In genomic region chr11:36360833-36361232, GRCh38 we compare ENCODE assay signal across 16 cellular contexts.
A peak's percentile ranks its signal among the peaks of the same experiment; 100 is the strongest.
DNase-seq lines count a peak whose midpoint lies in the region; ATAC-seq and TF ChIP-seq lines count a peak whose summit lies in the region.
"Had no signal": no experiment of that assay in that cellular context is flagged by ENCODE, and none has a peak within 500 bp of the region (broad histone marks: within the 10 kb centered on the region; RNA-seq: fewer than 3 reads in every experiment).

No MANE protein-coding gene starts in this region.

- no peaks in the 10 kb centered on the region for H3K79me2 ChIP-seq in OCI-LY7 (ENCODE audit: insufficient read depth, low read depth, low read length)

- CTCF ChIA-PET in activated CD8-positive, alpha-beta T cell treated with anti-CD3 and anti-CD28 coated beads for 36 hours (lab: Charles Lee), result interaction anchor here (1.8 to 2.2 kb wide), 2 partner anchors 70 to 132 kb away, joined by 4 to 6 read pairs; no protein-coding TSS in a partner anchor
- CTCF ChIA-PET in activated CD8-positive, alpha-beta T cell treated with anti-CD3 and anti-CD28 coated beads, Interleukin-2, amount 10 ng/mL, durations not matched to agents 7 days and 5 days (lab: Charles Lee), result interaction anchor here (0.8 to 2.4 kb wide), 4 partner anchors 8 to 132 kb away, joined by 3 to 13 read pairs (median 4); no protein-coding TSS in a partner anchor
- CTCF ChIA-PET in OCI-LY7 (lab: Charles Lee; ENCODE audit: unreplicated experiment), result no interaction called here

- H3K9me3 Mint-ChIP-seq in activated CD8-positive, alpha-beta T cell treated with anti-CD3 and anti-CD28 coated beads for 36 hours, result no peaks in the 10 kb centered on the region
- no peaks in the 10 kb centered on the region for H3K9me3 Mint-ChIP-seq in activated CD8-positive, alpha-beta T cell treated with anti-CD3 and anti-CD28 coated beads, Interleukin-2, amount 10 ng/mL, durations not matched to agents 7 days and 5 days (ENCODE audit: insufficient read depth)
- no peaks in the 10 kb centered on the region for H3K9me3 Mint-ChIP-seq in stimulated activated effector memory CD8-positive, alpha-beta T cell treated with anti-CD3 and anti-CD28 coated beads, Interleukin-12 subunit alpha, Interleukin-12 subunit beta, amount 100 ng/mL, for 72 hours
- H3K9me3 Mint-ChIP-seq: activated naive CD4-positive, alpha-beta T cell treated with anti-CD3 and anti-CD28 coated beads, Interleukin-2, amount 50 U/mL, for 72 hours; H9 had no signal

- DNase-seq in activated CD8-positive, alpha-beta T cell treated with anti-CD3 and anti-CD28 coated beads for 36 hours, result no peak
- DNase-seq in activated CD8-positive, alpha-beta T cell treated with anti-CD3 and anti-CD28 coated beads, Interleukin-2, amount 10 ng/mL, durations not matched to agents 7 days and 5 days, result no peak
- DNase-seq in OCI-LY7 (ENCODE audit: low spot score), result peak; percentile 33
- DNase-seq in epithelial cell of prostate (ENCODE audit: low read depth, low spot score), result no peak
- DNase-seq in stimulated activated effector memory CD8-positive, alpha-beta T cell treated with anti-CD3 and anti-CD28 coated beads, Interleukin-12 subunit alpha, Interleukin-12 subunit beta, amount 100 ng/mL, for 72 hours (ENCODE audit: low spot score in 2 of 2), result no peak
- no peak for DNase-seq in NCI-H1048 (lab: John Stamatoyannopoulos, UW)
- no peak for DNase-seq in DMS79 (lab: John Stamatoyannopoulos, UW)
- DNase-seq: DMS153; esophagus squamous epithelium; H9; midbrain; NCI-H226; stimulated activated CD4-positive, alpha-beta T cell treated with anti-CD3 and anti-CD28 coated beads, Interleukin-15, amount 100 ng/mL, for 24 hours; T-helper 9 cell had no signal

- no peaks in the 10 kb centered on the region for H3K9me2 ChIP-seq in OCI-LY7 (ENCODE audit: insufficient read depth, low read length)

- H3K9me3 ChIP-seq in OCI-LY7 (ENCODE audit: low read length), result no peaks in the 10 kb centered on the region
- H3K9me3 ChIP-seq: esophagus squamous epithelium had no signal

- TF ChIP-seq CTCF in activated CD8-positive, alpha-beta T cell treated with anti-CD3 and anti-CD28 coated beads for 36 hours (IDR thresholded peaks at IDR 0.05), result no peak
- no peak for TF ChIP-seq CTCF in OCI-LY7 (conservative IDR thresholded peaks at IDR 0.05; ENCODE audit: low read length)

- no TSS peak for BruUV-seq in OCI-LY7 (replicated peaks; lab: Mats Ljungman, UMichigan)

- POLR2A ChIA-PET in activated CD8-positive, alpha-beta T cell treated with anti-CD3 and anti-CD28 coated beads for 36 hours (lab: Charles Lee), result interaction anchor here (0.8 kb wide), 1 partner anchor 18 kb away, joined by 4 read pairs; no protein-coding TSS in a partner anchor
- POLR2A ChIA-PET in activated CD8-positive, alpha-beta T cell treated with anti-CD3 and anti-CD28 coated beads, Interleukin-2, amount 10 ng/mL, durations not matched to agents 7 days and 5 days (lab: Charles Lee), result interaction anchor here (0.6 kb wide), 1 partner anchor 15 kb away, joined by 3 read pairs; no protein-coding TSS in a partner anchor
- POLR2A ChIA-PET in OCI-LY7 (lab: Charles Lee), result interaction anchor here (1.2 kb wide), 1 partner anchor 14 kb away, joined by 4 read pairs; no protein-coding TSS in a partner anchor

- H2AFZ ChIP-seq in OCI-LY7 (ENCODE audit: low read length), result peak overlapping the region; percentile 67

- H3K4me1 Mint-ChIP-seq in activated CD8-positive, alpha-beta T cell treated with anti-CD3 and anti-CD28 coated beads for 36 hours (ENCODE audit: low read depth), result peaks cover 34% of the 10 kb centered on the region
- peaks cover 38% of the 10 kb centered on the region for H3K4me1 Mint-ChIP-seq in activated CD8-positive, alpha-beta T cell treated with anti-CD3 and anti-CD28 coated beads, Interleukin-2, amount 10 ng/mL, durations not matched to agents 7 days and 5 days (ENCODE audit: low read depth)
- H3K4me1 Mint-ChIP-seq in stimulated activated effector memory CD8-positive, alpha-beta T cell treated with anti-CD3 and anti-CD28 coated beads, Interleukin-12 subunit alpha, Interleukin-12 subunit beta, amount 100 ng/mL, for 72 hours, result peaks cover 69% of the 10 kb centered on the region

- H3K27me3 Mint-ChIP-seq in activated CD8-positive, alpha-beta T cell treated with anti-CD3 and anti-CD28 coated beads for 36 hours, result peaks cover 38% of the 10 kb centered on the region
- H3K27me3 Mint-ChIP-seq in activated CD8-positive, alpha-beta T cell treated with anti-CD3 and anti-CD28 coated beads, Interleukin-2, amount 10 ng/mL, durations not matched to agents 7 days and 5 days (ENCODE audit: low read depth), result peaks cover 38% of the 10 kb centered on the region

- no peaks in the 10 kb centered on the region for H3K36me3 ChIP-seq in OCI-LY7 (ENCODE audit: insufficient read depth, low read length)
- H3K36me3 ChIP-seq: esophagus squamous epithelium had no signal

- H3K36me3 Mint-ChIP-seq in activated CD8-positive, alpha-beta T cell treated with anti-CD3 and anti-CD28 coated beads for 36 hours (ENCODE audit: low read depth), result no peaks in the 10 kb centered on the region
- H3K36me3 Mint-ChIP-seq in activated CD8-positive, alpha-beta T cell treated with anti-CD3 and anti-CD28 coated beads, Interleukin-2, amount 10 ng/mL, durations not matched to agents 7 days and 5 days (ENCODE audit: low read depth), result no peaks in the 10 kb centered on the region
- H3K36me3 Mint-ChIP-seq in stimulated activated effector memory CD8-positive, alpha-beta T cell treated with anti-CD3 and anti-CD28 coated beads, Interleukin-12 subunit alpha, Interleukin-12 subunit beta, amount 100 ng/mL, for 72 hours, result no peaks in the 10 kb centered on the region
- H3K36me3 Mint-ChIP-seq: activated naive CD4-positive, alpha-beta T cell treated with anti-CD3 and anti-CD28 coated beads, Interleukin-2, amount 50 U/mL, for 72 hours had no signal

- peak; percentile 27 for ATAC-seq in activated CD8-positive, alpha-beta T cell treated with anti-CD3 and anti-CD28 coated beads for 36 hours
- no peak for ATAC-seq in activated CD8-positive, alpha-beta T cell treated with anti-CD3 and anti-CD28 coated beads, Interleukin-2, amount 10 ng/mL, durations not matched to agents 7 days and 5 days
- ATAC-seq in stimulated activated effector memory CD8-positive, alpha-beta T cell treated with anti-CD3 and anti-CD28 coated beads, Interleukin-12 subunit alpha, Interleukin-12 subunit beta, amount 100 ng/mL, for 72 hours, result peak; percentile 26
- ATAC-seq in GM21576 (IDR thresholded peaks at IDR 0.05; ENCODE audit: unreplicated experiment), result no peak

- H4K20me1 ChIP-seq in OCI-LY7 (ENCODE audit: insufficient read depth, low read length), result no peaks in the 10 kb centered on the region

- H3K4me3 ChIP-seq in OCI-LY7 (ENCODE audit: low read depth, low read length, poor library complexity, severe bottlenecking), result peak overlapping the region; percentile 34
- H3K4me3 ChIP-seq: esophagus squamous epithelium had no signal

- peak overlapping the region; percentile 31 for H3K27ac ChIP-seq in OCI-LY7 (ENCODE audit: low read depth, low read length, poor library complexity, severe bottlenecking)
- peak overlapping the region; percentile 89 for H3K27ac ChIP-seq in epithelial cell of prostate
- H3K27ac ChIP-seq: esophagus squamous epithelium had no signal

- peaks cover 98% of the 10 kb centered on the region for H3K4me1 ChIP-seq in OCI-LY7 (ENCODE audit: insufficient read depth, low read length, poor library complexity, severe bottlenecking)

- intact Hi-C loops in activated CD8-positive, alpha-beta T cell treated with anti-CD3 and anti-CD28 coated beads for 36 hours (cut with micrococcal nuclease), result no loop called here
- intact Hi-C loops in OCI-LY7 (cut with micrococcal nuclease; ENCODE audit: unreplicated experiment), result no loop called here

- H3K27ac Mint-ChIP-seq in activated CD8-positive, alpha-beta T cell treated with anti-CD3 and anti-CD28 coated beads for 36 hours, result no peak overlapping the region
- no peak overlapping the region for H3K27ac Mint-ChIP-seq in activated CD8-positive, alpha-beta T cell treated with anti-CD3 and anti-CD28 coated beads, Interleukin-2, amount 10 ng/mL, durations not matched to agents 7 days and 5 days
- H3K27ac Mint-ChIP-seq in stimulated activated effector memory CD8-positive, alpha-beta T cell treated with anti-CD3 and anti-CD28 coated beads, Interleukin-12 subunit alpha, Interleukin-12 subunit beta, amount 100 ng/mL, for 72 hours, result no peak overlapping the region
- H3K27ac Mint-ChIP-seq: activated naive CD4-positive, alpha-beta T cell treated with anti-CD3 and anti-CD28 coated beads, Interleukin-2, amount 50 U/mL, for 72 hours; H9 had no signal

- H3K4me2 ChIP-seq in OCI-LY7 (ENCODE audit: low read length), result peak overlapping the region; percentile 65

- H3K4me3 Mint-ChIP-seq in activated CD8-positive, alpha-beta T cell treated with anti-CD3 and anti-CD28 coated beads for 36 hours, result no peak overlapping the region
- H3K4me3 Mint-ChIP-seq in activated CD8-positive, alpha-beta T cell treated with anti-CD3 and anti-CD28 coated beads, Interleukin-2, amount 10 ng/mL, durations not matched to agents 7 days and 5 days, result no peak overlapping the region
- H3K4me3 Mint-ChIP-seq in stimulated activated effector memory CD8-positive, alpha-beta T cell treated with anti-CD3 and anti-CD28 coated beads, Interleukin-12 subunit alpha, Interleukin-12 subunit beta, amount 100 ng/mL, for 72 hours, result peak overlapping the region; percentile 14

Comparison
In these comparisons a context has a peak if more than half of its experiments do, and no peak if none do; other contexts are left out.
1. ATAC-seq: peak in activated CD8-positive, alpha-beta T cell treated with anti-CD3 and anti-CD28 coated beads for 36 hours (single experiment) and stimulated activated effector memory CD8-positive, alpha-beta T cell treated with anti-CD3 and anti-CD28 coated beads, Interleukin-12 subunit alpha, Interleukin-12 subunit beta, amount 100 ng/mL, for 72 hours (single experiment); none in activated CD8-positive, alpha-beta T cell treated with anti-CD3 and anti-CD28 coated beads, Interleukin-2, amount 10 ng/mL, durations not matched to agents 7 days and 5 days (single experiment) and GM21576 (single experiment).